23 cellular contexts compared by ENCODE assay signal in the genomic region with DNA sequence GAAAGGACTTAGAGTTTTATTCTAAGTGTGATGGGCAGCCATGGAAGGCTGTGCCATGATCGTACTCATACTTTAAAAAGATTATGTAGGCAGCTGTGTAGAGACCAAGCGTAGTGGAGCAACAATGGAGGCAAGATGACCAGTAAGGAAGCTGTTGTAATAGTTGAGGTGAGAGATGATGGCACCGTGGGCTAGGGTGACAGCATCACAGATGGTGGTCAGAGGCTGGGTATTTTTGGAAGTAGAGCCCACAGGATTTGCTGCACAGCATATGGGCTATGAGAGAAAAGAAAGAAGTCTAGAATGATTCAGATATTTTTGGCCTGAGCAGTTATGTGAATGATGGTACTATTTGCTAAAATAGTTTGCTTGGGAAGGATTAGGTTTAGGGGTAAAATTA. TPM values are rescaled to one million over a fixed set of nuclear protein-coding genes. Genes with fewer than 3 reads are reported as not detected.
DNase-seq lines count a peak whose midpoint lies in the region; ATAC-seq and TF ChIP-seq lines count a peak whose summit lies in the region.
"Had no signal": no experiment of that assay in that cellular context is flagged by ENCODE, and none has a peak within 500 bp of the region (broad histone marks: within the 10 kb centered on the region; RNA-seq: fewer than 3 reads in every experiment).

No MANE protein-coding gene starts in this region.

- in situ Hi-C loops in GM23248 (cut with MboI): no loop called here

- H3K9ac ChIP-seq in GM23248: no peak overlapping the region

- H3K27me3 Mint-ChIP-seq in T-helper 1 cell treated with Interleukin-12 subunit alpha and Interleukin-12 subunit beta and Interleukin-4 antibody, amounts not matched to agents 30 μg/mL and 1 μg/mL, for 36 hours (ENCODE audit: low read depth): no peaks in the 10 kb centered on the region
- no peaks in the 10 kb centered on the region for H3K27me3 Mint-ChIP-seq in activated naive CD8-positive, alpha-beta T cell treated with anti-CD3 and anti-CD28 coated beads, Interleukin-2, amount 50 U/mL, for 24 hours
- H3K27me3 Mint-ChIP-seq: activated CD4-positive, alpha-beta T cell treated with anti-CD3 and anti-CD28 coated beads, Interleukin-2, amount 10 ng/mL, durations not matched to agents 24 days and 14 days; activated CD8-positive, alpha-beta memory T cell treated with anti-CD3 and anti-CD28 coated beads, Interleukin-2, amount 10 ng/mL, durations not matched to agents 7 days and 5 days had no signal

- H3K4me3 ChIP-seq in GM23248 (no peak overlapping the region), neutrophil (ENCODE audit: low read depth in 1 of 2, low read length in 1 of 2) (peak overlapping the region; percentile 18 to 19), sigmoid colon (no peak overlapping the region)
- H3K4me3 ChIP-seq: A549, colonic mucosa, lower lobe of right lung, right lobe of liver, thoracic aorta, vagina had no signal

- TF ChIP-seq CTCF in neutrophil (IDR thresholded peaks at IDR 0.05) (no peak), sigmoid colon (IDR thresholded peaks at IDR 0.05) (no peak)

- no peaks in the 10 kb centered on the region for H3K36me3 Mint-ChIP-seq in T-helper 1 cell treated with Interleukin-12 subunit alpha and Interleukin-12 subunit beta and Interleukin-4 antibody, amounts not matched to agents 30 μg/mL and 1 μg/mL, for 36 hours (ENCODE audit: low read depth)
- no peaks in the 10 kb centered on the region for H3K36me3 Mint-ChIP-seq in activated naive CD8-positive, alpha-beta T cell treated with anti-CD3 and anti-CD28 coated beads, Interleukin-2, amount 50 U/mL, for 24 hours (ENCODE audit: low read depth)
- H3K36me3 Mint-ChIP-seq: activated naive CD4-positive, alpha-beta T cell treated with anti-CD3 and anti-CD28 coated beads, Interleukin-2, amount 50 U/mL, for 72 hours had no signal

- H3K9me2 ChIP-seq in GM23248 (ENCODE audit: insufficient read depth): no peaks in the 10 kb centered on the region

- peak overlapping the region; percentile 39 for H3K27ac Mint-ChIP-seq in T-helper 1 cell treated with Interleukin-12 subunit alpha and Interleukin-12 subunit beta and Interleukin-4 antibody, amounts not matched to agents 30 μg/mL and 1 μg/mL, for 36 hours
- H3K27ac Mint-ChIP-seq in activated naive CD8-positive, alpha-beta T cell treated with anti-CD3 and anti-CD28 coated beads, Interleukin-2, amount 50 U/mL, for 24 hours: no peak overlapping the region
- H3K27ac Mint-ChIP-seq: activated CD4-positive, alpha-beta T cell treated with anti-CD3 and anti-CD28 coated beads, Interleukin-2, amount 10 ng/mL, durations not matched to agents 24 days and 14 days; activated CD8-positive, alpha-beta memory T cell treated with anti-CD3 and anti-CD28 coated beads, Interleukin-2, amount 10 ng/mL, durations not matched to agents 7 days and 5 days; activated naive CD4-positive, alpha-beta T cell treated with anti-CD3 and anti-CD28 coated beads, Interleukin-2, amount 50 U/mL, for 72 hours had no signal

- H4K20me1 ChIP-seq in GM23248 (ENCODE audit: insufficient read depth): no peaks in the 10 kb centered on the region

- H3K27me3 ChIP-seq in GM23248 (replicated peaks; ENCODE audit: insufficient read depth) (no peaks in the 10 kb centered on the region), neutrophil (no peaks in the 10 kb centered on the region), sigmoid colon (no peaks in the 10 kb centered on the region)
- H3K27me3 ChIP-seq: colonic mucosa, right lobe of liver, vagina had no signal

- no peak overlapping the region for H3K4me2 ChIP-seq in GM23248 (ENCODE audit: unreplicated experiment)
- H3K4me2 ChIP-seq: A549 had no signal

- intact Hi-C loops in posterior cingulate gyrus (cut with DNase I): no loop called here
- intact Hi-C loops in sigmoid colon (cut with DNase I): loop anchor here (10.0 kb wide), 1 partner anchor 627 kb away; the partner anchor contains the start of gene NR3C1

- TF ChIP-seq EP300 in sigmoid colon (IDR thresholded peaks at IDR 0.05): no peak

- no peak overlapping the region for H2AFZ ChIP-seq in GM23248

- no peak for TF ChIP-seq POLR2A in sigmoid colon (IDR thresholded peaks at IDR 0.05)

- no peak for ATAC-seq in activated naive CD8-positive, alpha-beta T cell treated with anti-CD3 and anti-CD28 coated beads, Interleukin-2, amount 50 U/mL, for 24 hours
- ATAC-seq: A549; activated CD8-positive, alpha-beta memory T cell treated with anti-CD3 and anti-CD28 coated beads, Interleukin-2, amount 10 ng/mL, durations not matched to agents 7 days and 5 days; right lobe of liver had no signal

- no peak overlapping the region for H3K4me3 Mint-ChIP-seq in T-helper 1 cell treated with Interleukin-12 subunit alpha and Interleukin-12 subunit beta and Interleukin-4 antibody, amounts not matched to agents 30 μg/mL and 1 μg/mL, for 36 hours
- no peak overlapping the region for H3K4me3 Mint-ChIP-seq in activated naive CD8-positive, alpha-beta T cell treated with anti-CD3 and anti-CD28 coated beads, Interleukin-2, amount 50 U/mL, for 24 hours
- H3K4me3 Mint-ChIP-seq: activated CD4-positive, alpha-beta T cell treated with anti-CD3 and anti-CD28 coated beads, Interleukin-2, amount 10 ng/mL, durations not matched to agents 24 days and 14 days; activated CD8-positive, alpha-beta memory T cell treated with anti-CD3 and anti-CD28 coated beads, Interleukin-2, amount 10 ng/mL, durations not matched to agents 7 days and 5 days had no signal

- H3K27ac ChIP-seq in GM23248: no peak overlapping the region
- peak overlapping the region; percentile 74 for H3K27ac ChIP-seq in neutrophil
- H3K27ac ChIP-seq in sigmoid colon: no peak overlapping the region
- H3K27ac ChIP-seq: A549, colonic mucosa, lower lobe of right lung, right lobe of liver, thoracic aorta, vagina, VCaP had no signal

- WGBS in GM23248 (ENCODE audit: low coverage in 1 of 2, low lambda C conversion rate in 2 of 2, missing lambda C conversion rate in 2 of 2), 2 experiments: 65% methylated on average over 3 of the region's 3 CpGs
- 83 to 92% methylated on average over 3 of the region's 3 CpGs for WGBS in sigmoid colon, 2 donors

- DNase-seq in T-helper 1 cell (no peak), GM23248 (peak; percentile 14), SKM-1 treated with dmso at 0.1 percent for 144 hours (lab: John Stamatoyannopoulos, UW; ENCODE audit: unreplicated experiment) (peak; percentile 67), posterior cingulate gyrus (no peak), sigmoid colon (no peak)
- DNase-seq in activated naive CD8-positive, alpha-beta T cell treated with anti-CD3 and anti-CD28 coated beads, Interleukin-2, amount 50 U/mL, for 24 hours: no peak
- DNase-seq: activated CD4-positive, alpha-beta T cell treated with anti-CD3 and anti-CD28 coated beads, Interleukin-2, amount 10 ng/mL, durations not matched to agents 24 days and 14 days; activated CD8-positive, alpha-beta memory T cell treated with anti-CD3 and anti-CD28 coated beads, Interleukin-2, amount 10 ng/mL, durations not matched to agents 7 days and 5 days; anterior cingulate cortex; colonic mucosa; lower lobe of right lung; NCI-H1105; NCI-H187 treated with DMSO at 0.1 percent for 48 hours; right lobe of liver; stimulated activated CD4-positive, alpha-beta T cell treated with anti-CD3 and anti-CD28 coated beads, Interleukin-4, amount 100 ng/mL, for 4 hours; stimulated activated naive CD4-positive, alpha-beta T cell had no signal

- H3K9me3 ChIP-seq in GM23248 (ENCODE audit: low read depth): no peaks in the 10 kb centered on the region
- no peaks in the 10 kb centered on the region for H3K9me3 ChIP-seq in neutrophil
- no peaks in the 10 kb centered on the region for H3K9me3 ChIP-seq in sigmoid colon
- H3K9me3 ChIP-seq: A549, colonic mucosa, lower lobe of right lung, right lobe of liver, thoracic aorta, vagina had no signal

- no peaks in the 10 kb centered on the region for H3K9me3 Mint-ChIP-seq in T-helper 1 cell treated with Interleukin-12 subunit alpha and Interleukin-12 subunit beta and Interleukin-4 antibody, amounts not matched to agents 30 μg/mL and 1 μg/mL, for 36 hours
- H3K9me3 Mint-ChIP-seq in activated naive CD8-positive, alpha-beta T cell treated with anti-CD3 and anti-CD28 coated beads, Interleukin-2, amount 50 U/mL, for 24 hours: no peaks in the 10 kb centered on the region
- H3K9me3 Mint-ChIP-seq: activated CD4-positive, alpha-beta T cell treated with anti-CD3 and anti-CD28 coated beads, Interleukin-2, amount 10 ng/mL, durations not matched to agents 24 days and 14 days; activated naive CD4-positive, alpha-beta T cell treated with anti-CD3 and anti-CD28 coated beads, Interleukin-2, amount 50 U/mL, for 72 hours had no signal

- H3K4me1 ChIP-seq in GM23248 (ENCODE audit: insufficient read depth) (peaks cover 8% of the 10 kb centered on the region), neutrophil (ENCODE audit: control insufficient read depth in 1 of 2, insufficient read depth in 1 of 2, low read depth in 1 of 2, low read length in 1 of 2) (peaks cover 73 to 95% of the 10 kb centered on the region in 2 experiments), sigmoid colon (peaks cover 0 to 41% (median 29%) of the 10 kb centered on the region in 4 donors)
- H3K4me1 ChIP-seq: right lobe of liver had no signal

- H3K79me2 ChIP-seq in GM23248 (ENCODE audit: insufficient read depth): no peaks in the 10 kb centered on the region

- H3K36me3 ChIP-seq in GM23248 (ENCODE audit: low read depth): no peaks in the 10 kb centered on the region
- H3K36me3 ChIP-seq in neutrophil: peaks cover 6% of the 10 kb centered on the region
- H3K36me3 ChIP-seq in sigmoid colon: no peaks in the 10 kb centered on the region
- H3K36me3 ChIP-seq: colonic mucosa, lower lobe of right lung, right lobe of liver, thoracic aorta, vagina had no signal

- no peaks in the 10 kb centered on the region for H3F3A ChIP-seq in GM23248 (ENCODE audit: insufficient read depth)

- H3K4me1 Mint-ChIP-seq in T-helper 1 cell treated with Interleukin-12 subunit alpha and Interleukin-12 subunit beta and Interleukin-4 antibody, amounts not matched to agents 30 μg/mL and 1 μg/mL, for 36 hours (ENCODE audit: low read depth): peaks cover 39% of the 10 kb centered on the region
- peaks cover 67% of the 10 kb centered on the region for H3K4me1 Mint-ChIP-seq in activated naive CD8-positive, alpha-beta T cell treated with anti-CD3 and anti-CD28 coated beads, Interleukin-2, amount 50 U/mL, for 24 hours

RNA-seq across cellular contexts. Expression of gene ARHGAP26, which starts 7.7 kb away (rescaled TPM):
- 1.6 and 8.3 TPM in 2 replicates for total RNA-seq in GM23248 (2014; rRNA removed; shearing (Covaris generic))
- polyA plus RNA-seq in GM23248 (2016; fragmentation: Nextera tagmentation; extraction: Ambion mirVana): 1.7 and 1.9 TPM in 2 replicates
- total RNA-seq in sigmoid colon: 10 to 100 TPM; 13.3 to 25.5 (median 21.7) TPM
- polyA plus RNA-seq in sigmoid colon: 10 to 100 TPM in 1 of 3 donors, 1 to 10 TPM in 2; 5.4 to 19.1 (median 9.0) TPM

Comparison
In these comparisons a context has a peak if more than half of its experiments do, and no peak if none do; other contexts are left out.
1. DNase-seq: peak in GM23248 (single experiment) and SKM-1 treated with dmso at 0.1 percent for 144 hours (single experiment); none in T-helper 1 cell (0 of 5), activated naive CD8-positive, alpha-beta T cell treated with anti-CD3 and anti-CD28 coated beads, Interleukin-2, amount 50 U/mL, for 24 hours (single experiment), posterior cingulate gyrus (0 of 10) and sigmoid colon (single experiment).
2. H3K4me3 ChIP-seq: peak in neutrophil (2 of 2); none in GM23248 (single experiment) and sigmoid colon (0 of 4).